8 cellular contexts compared by ENCODE assay signal in the genomic region with DNA sequence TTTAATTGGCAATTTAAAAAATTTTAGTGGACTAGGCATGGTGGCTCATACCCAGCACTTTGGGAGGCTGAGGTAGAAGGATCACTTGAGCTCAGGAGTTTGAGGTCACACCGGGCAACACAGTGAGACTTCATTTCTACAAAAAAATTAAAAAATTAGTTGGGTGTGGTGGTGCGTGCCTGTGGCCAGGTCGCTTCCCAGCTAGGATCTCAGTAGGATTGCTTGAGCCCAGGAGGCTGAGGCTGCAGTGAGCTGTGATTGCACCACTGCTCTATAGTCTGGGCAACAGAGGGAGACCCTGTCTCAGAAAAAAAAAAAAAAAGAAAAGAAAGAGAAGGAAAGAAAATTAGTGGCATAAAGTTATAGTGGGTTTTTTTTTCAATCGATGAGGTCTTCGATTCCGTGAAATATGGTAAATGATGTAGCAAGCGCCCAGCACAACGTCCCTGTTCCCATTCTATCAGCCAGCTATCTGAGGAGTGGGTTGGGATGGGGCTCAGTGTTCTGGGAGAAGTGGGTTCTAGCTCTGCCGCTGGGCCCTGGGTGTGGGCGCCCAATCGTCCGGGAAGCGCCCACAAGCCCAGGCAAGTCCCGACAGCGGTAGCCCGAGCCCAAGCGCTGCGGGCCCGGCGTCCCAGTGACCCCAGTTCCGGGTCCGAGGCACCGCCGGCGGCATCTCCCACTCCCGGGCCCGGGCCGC. TPM values are rescaled to one million over a fixed set of nuclear protein-coding genes. Genes with fewer than 3 reads are reported as not detected.
DNase-seq lines count a peak whose midpoint lies in the region; ATAC-seq and TF ChIP-seq lines count a peak whose summit lies in the region.
"Had no signal": no experiment of that assay in that cellular context is flagged by ENCODE, and none has a peak within 500 bp of the region (broad histone marks: within the 10 kb centered on the region; RNA-seq: fewer than 3 reads in every experiment).

No MANE protein-coding gene starts in this region.

- H4K8ac ChIP-seq in mesenchymal stem cell (ENCODE audit: low read length): peak overlapping the region; percentile 92

- intact Hi-C loops in CD4-positive, alpha-beta T cell (cut with DNase I, micrococcal nuclease): no loop called here
- intact Hi-C loops in activated T-helper 2 cell treated with anti-CD3 and anti-CD28 coated beads, Interferon-gamma antibody, Interleukin-2, Interleukin-4, amounts not matched to agents 10 μg/mL and 5 μg/mL and 100 μg/mL, durations not matched to agents 14 hours and 24 hours and 36 hours (cut with micrococcal nuclease): no loop called here
- intact Hi-C loops in body of pancreas (cut with DNase I): no loop called here

- H2BK12ac ChIP-seq in mesenchymal stem cell (ENCODE audit: low read length in 2 of 2): peak overlapping the region; percentile 28 to 80

- H3K27me3 ChIP-seq in CD4-positive, alpha-beta T cell (ENCODE audit: control insufficient read depth, insufficient read depth, low read length): peaks cover 12% of the 10 kb centered on the region
- H3K27me3 ChIP-seq in mesenchymal stem cell (ENCODE audit: control insufficient read depth in 1 of 2, insufficient read depth in 1 of 2, low read length in 2 of 2) (no peaks in the 10 kb centered on the region), body of pancreas (peaks cover 0 to 11% of the 10 kb centered on the region in 2 donors)

- peak overlapping the region; percentile 80 for H3K4ac ChIP-seq in mesenchymal stem cell (ENCODE audit: low read depth in 1 of 2, low read length in 2 of 2)

- peak overlapping the region; percentile 92 for H3K4me2 ChIP-seq in mesenchymal stem cell (ENCODE audit: low read length, poor library complexity, severe bottlenecking)

- peak overlapping the region; percentile 78 to 95 for H3K18ac ChIP-seq in mesenchymal stem cell (ENCODE audit: low read depth in 1 of 2, low read length in 2 of 2)

- H2AFZ ChIP-seq in mesenchymal stem cell (ENCODE audit: low read depth, low read length): no peak overlapping the region

- peaks cover 44% of the 10 kb centered on the region for H3K4me1 ChIP-seq in mesenchymal stem cell (ENCODE audit: control insufficient read depth, insufficient read depth, low read depth, low read length)
- H3K4me1 ChIP-seq in body of pancreas: peaks cover 14% of the 10 kb centered on the region

- H4K91ac ChIP-seq in mesenchymal stem cell (ENCODE audit: low read length): peak overlapping the region; percentile 83

- peak overlapping the region; percentile 70 for H2BK15ac ChIP-seq in mesenchymal stem cell (ENCODE audit: low read depth, poor library complexity, severe bottlenecking)

- TF ChIP-seq POLR2A in body of pancreas (IDR thresholded peaks at IDR 0.05): no peak

- peak overlapping the region; percentile 39 for H3K27ac Mint-ChIP-seq in CD4-positive, alpha-beta T cell
- H3K27ac Mint-ChIP-seq in activated T-helper 2 cell treated with anti-CD3 and anti-CD28 coated beads, Interferon-gamma antibody, Interleukin-2, Interleukin-4, amounts not matched to agents 10 μg/mL and 5 μg/mL and 100 μg/mL, durations not matched to agents 14 hours and 24 hours and 36 hours: peak overlapping the region; percentile 71

- no peaks in the 10 kb centered on the region for H3K36me3 Mint-ChIP-seq in CD4-positive, alpha-beta T cell (ENCODE audit: low read depth)
- peaks cover 36% of the 10 kb centered on the region for H3K36me3 Mint-ChIP-seq in activated T-helper 2 cell treated with anti-CD3 and anti-CD28 coated beads, Interferon-gamma antibody, Interleukin-2, Interleukin-4, amounts not matched to agents 10 μg/mL and 5 μg/mL and 100 μg/mL, durations not matched to agents 14 hours and 24 hours and 36 hours (ENCODE audit: low read depth)

- no peak overlapping the region for H3K27ac ChIP-seq in CD4-positive, alpha-beta T cell (ENCODE audit: low read depth, low read length)
- H3K27ac ChIP-seq in mesenchymal stem cell (ENCODE audit: low read length, poor library complexity, severe bottlenecking): peak overlapping the region; percentile 90
- no peak overlapping the region for H3K27ac ChIP-seq in body of pancreas

- H3K79me1 ChIP-seq in mesenchymal stem cell (replicated peaks; ENCODE audit: low read length, poor library complexity, severe bottlenecking): peaks cover 2% of the 10 kb centered on the region

- POLR2A ChIA-PET in CD4-positive, alpha-beta T cell (lab: Charles Lee): interaction anchor here (0.5 to 5.3 kb wide), 6 partner anchors 9 to 303 kb away, joined by 3 to 80 read pairs (median 4); a partner anchor contains a TSS

- peak overlapping the region; percentile 95 for H2BK5ac ChIP-seq in mesenchymal stem cell (ENCODE audit: low read depth, low read length, poor library complexity, severe bottlenecking)

- peaks cover 12% of the 10 kb centered on the region for H3K4me1 Mint-ChIP-seq in CD4-positive, alpha-beta T cell (ENCODE audit: low read depth)
- H3K4me1 Mint-ChIP-seq in activated T-helper 2 cell treated with anti-CD3 and anti-CD28 coated beads, Interferon-gamma antibody, Interleukin-2, Interleukin-4, amounts not matched to agents 10 μg/mL and 5 μg/mL and 100 μg/mL, durations not matched to agents 14 hours and 24 hours and 36 hours (ENCODE audit: low read depth): peaks cover 41% of the 10 kb centered on the region

- 8% methylated on average over 23 of the region's 28 CpGs for WGBS in mesenchymal stem cell
- 52 to 65% methylated on average over 10 to 16 of the region's 28 CpGs for WGBS in body of pancreas, 2 donors

- H2AK5ac ChIP-seq in mesenchymal stem cell (ENCODE audit: low read length, severe bottlenecking): peak overlapping the region; percentile 11

- H3K23ac ChIP-seq in mesenchymal stem cell (ENCODE audit: low read length in 2 of 2): no peak overlapping the region

- DNase-seq in CD4-positive, alpha-beta T cell: no peak
- no peak for DNase-seq in activated T-helper 2 cell treated with anti-CD3 and anti-CD28 coated beads, Interferon-gamma antibody, Interleukin-2, Interleukin-4, amounts not matched to agents 10 μg/mL and 5 μg/mL and 100 μg/mL, durations not matched to agents 14 hours and 24 hours and 36 hours (ENCODE audit: low spot score)
- DNase-seq in mesenchymal stem cell (no peak), body of pancreas (no peak), NCI-H2196 treated with DMSO at 0.1 percent for 48 hours (lab: John Stamatoyannopoulos, UW; ENCODE audit: unreplicated experiment) (no peak), NCI-H1436 (lab: John Stamatoyannopoulos, UW) (no peak)
- DNase-seq: hippocampal formation, NCI-H446 had no signal

- H3K9me3 Mint-ChIP-seq in CD4-positive, alpha-beta T cell: no peaks in the 10 kb centered on the region
- H3K9me3 Mint-ChIP-seq in activated T-helper 2 cell treated with anti-CD3 and anti-CD28 coated beads, Interferon-gamma antibody, Interleukin-2, Interleukin-4, amounts not matched to agents 10 μg/mL and 5 μg/mL and 100 μg/mL, durations not matched to agents 14 hours and 24 hours and 36 hours: no peaks in the 10 kb centered on the region

- H3K27me3 Mint-ChIP-seq in CD4-positive, alpha-beta T cell: peaks cover 14% of the 10 kb centered on the region
- no peaks in the 10 kb centered on the region for H3K27me3 Mint-ChIP-seq in activated T-helper 2 cell treated with anti-CD3 and anti-CD28 coated beads, Interferon-gamma antibody, Interleukin-2, Interleukin-4, amounts not matched to agents 10 μg/mL and 5 μg/mL and 100 μg/mL, durations not matched to agents 14 hours and 24 hours and 36 hours (ENCODE audit: low read depth)

- ATAC-seq in CD4-positive, alpha-beta T cell (ENCODE audit: poor library complexity): no peak
- no peak for ATAC-seq in body of pancreas

- TF ChIP-seq CTCF in CD4-positive, alpha-beta T cell (IDR thresholded peaks at IDR 0.05): no peak
- TF ChIP-seq CTCF in body of pancreas (IDR thresholded peaks at IDR 0.05): no peak

- CTCF ChIA-PET in CD4-positive, alpha-beta T cell (lab: Charles Lee): interaction anchor here (0.7 to 3.9 kb wide), 5 partner anchors 9 to 426 kb away, joined by 3 to 37 read pairs (median 3); a partner anchor contains a TSS

- peak overlapping the region; percentile 100 for H3K9ac ChIP-seq in mesenchymal stem cell (ENCODE audit: low read length)

- peak overlapping the region; percentile 62 for H3K4me3 Mint-ChIP-seq in CD4-positive, alpha-beta T cell
- H3K4me3 Mint-ChIP-seq in activated T-helper 2 cell treated with anti-CD3 and anti-CD28 coated beads, Interferon-gamma antibody, Interleukin-2, Interleukin-4, amounts not matched to agents 10 μg/mL and 5 μg/mL and 100 μg/mL, durations not matched to agents 14 hours and 24 hours and 36 hours (ENCODE audit: low read depth): peak overlapping the region; percentile 82

- peak overlapping the region; percentile 64 for H2BK120ac ChIP-seq in mesenchymal stem cell (ENCODE audit: low read depth, low read length)

- H3K9me3 ChIP-seq in CD4-positive, alpha-beta T cell (ENCODE audit: control insufficient read depth, low read length): no peaks in the 10 kb centered on the region
- H3K9me3 ChIP-seq in mesenchymal stem cell (ENCODE audit: control insufficient read depth, low read length) (no peaks in the 10 kb centered on the region), body of pancreas (no peaks in the 10 kb centered on the region)

- peak overlapping the region in 1 of 2 experiments; percentile 1 for H3K14ac ChIP-seq in mesenchymal stem cell (ENCODE audit: low read length in 2 of 2)

- H3K36me3 ChIP-seq in mesenchymal stem cell (ENCODE audit: control insufficient read depth in 1 of 2, insufficient read depth in 2 of 2, low read depth in 1 of 2, low read length in 2 of 2) (peaks cover 29 to 38% of the 10 kb centered on the region in 2 experiments), body of pancreas (replicated peaks in 1 of 2; ENCODE audit: insufficient read depth in 1 of 2, low read depth in 2 of 2) (no peaks in the 10 kb centered on the region)

- H3K4me3 ChIP-seq in mesenchymal stem cell (ENCODE audit: insufficient read depth in 1 of 2, low read depth in 1 of 2, low read length in 2 of 2): peak overlapping the region; percentile 80 to 98
- H3K4me3 ChIP-seq in body of pancreas: no peak overlapping the region

RNA-seq across cellular contexts. Expression of a gene that starts 1.4 kb away (rescaled TPM):
- total RNA-seq in CD4-positive, alpha-beta T cell: 1 to 10 TPM; 1.8 to 2.2 TPM
- total RNA-seq in activated T-helper 2 cell treated with anti-CD3 and anti-CD28 coated beads, Interferon-gamma antibody, Interleukin-2, Interleukin-4, amounts not matched to agents 10 μg/mL and 5 μg/mL and 100 μg/mL, durations not matched to agents 14 hours and 24 hours and 36 hours: 24.0 and 25.9 TPM in 2 replicates
- 40.2 TPM for polyA plus RNA-seq in mesenchymal stem cell (2013, experiment 1 of 2)
- 38.9 TPM for polyA plus RNA-seq in mesenchymal stem cell (2013, experiment 2 of 2)
- 10 to 100 TPM in 1 of 2 donors, under 1 TPM in 1; 0.52 to 17.8 TPM for total RNA-seq in body of pancreas

RNA-seq across cellular contexts. Expression of a gene that starts 8.3 kb away (rescaled TPM):
- 10 to 100 TPM; 23.1 to 25.8 TPM for total RNA-seq in CD4-positive, alpha-beta T cell
- total RNA-seq in activated T-helper 2 cell treated with anti-CD3 and anti-CD28 coated beads, Interferon-gamma antibody, Interleukin-2, Interleukin-4, amounts not matched to agents 10 μg/mL and 5 μg/mL and 100 μg/mL, durations not matched to agents 14 hours and 24 hours and 36 hours: 53.2 and 55.2 TPM in 2 replicates
- 16.4 TPM for polyA plus RNA-seq in mesenchymal stem cell (2013, experiment 1 of 2)
- polyA plus RNA-seq in mesenchymal stem cell (2013, experiment 2 of 2): 16.3 TPM
- 10 to 100 TPM; 49.8 to 54.5 TPM for total RNA-seq in body of pancreas

RNA-seq across cellular contexts. Expression of a gene that starts 10.5 kb away (rescaled TPM):
- 10 to 100 TPM; 19.1 to 19.9 TPM for total RNA-seq in CD4-positive, alpha-beta T cell
- 95.4 and 99.8 TPM in 2 replicates for total RNA-seq in activated T-helper 2 cell treated with anti-CD3 and anti-CD28 coated beads, Interferon-gamma antibody, Interleukin-2, Interleukin-4, amounts not matched to agents 10 μg/mL and 5 μg/mL and 100 μg/mL, durations not matched to agents 14 hours and 24 hours and 36 hours
- 105 TPM for polyA plus RNA-seq in mesenchymal stem cell (2013, experiment 1 of 2)
- 106 TPM for polyA plus RNA-seq in mesenchymal stem cell (2013, experiment 2 of 2)
- total RNA-seq in body of pancreas: 10 to 100 TPM; 40.2 to 49.5 TPM

RNA-seq across cellular contexts. Expression of a gene that starts 19.2 kb away (rescaled TPM):
- total RNA-seq in CD4-positive, alpha-beta T cell: 10 to 100 TPM; 20.6 to 21.6 TPM
- total RNA-seq in activated T-helper 2 cell treated with anti-CD3 and anti-CD28 coated beads, Interferon-gamma antibody, Interleukin-2, Interleukin-4, amounts not matched to agents 10 μg/mL and 5 μg/mL and 100 μg/mL, durations not matched to agents 14 hours and 24 hours and 36 hours: 10.0 and 10.3 TPM in 2 replicates
- polyA plus RNA-seq in mesenchymal stem cell (2013, experiment 1 of 2): 0.11 TPM
- polyA plus RNA-seq in mesenchymal stem cell (2013, experiment 2 of 2): not detected
- under 1 TPM; 0.33 to 0.78 TPM for total RNA-seq in body of pancreas

RNA-seq across cellular contexts. Expression of a gene that starts 20.1 kb away (rescaled TPM):
- 10 to 100 TPM; 13.7 to 13.8 TPM for total RNA-seq in CD4-positive, alpha-beta T cell
- 23.7 and 23.8 TPM in 2 replicates for total RNA-seq in activated T-helper 2 cell treated with anti-CD3 and anti-CD28 coated beads, Interferon-gamma antibody, Interleukin-2, Interleukin-4, amounts not matched to agents 10 μg/mL and 5 μg/mL and 100 μg/mL, durations not matched to agents 14 hours and 24 hours and 36 hours
- polyA plus RNA-seq in mesenchymal stem cell (2013, experiment 1 of 2): 38.9 TPM
- polyA plus RNA-seq in mesenchymal stem cell (2013, experiment 2 of 2): 38.2 TPM
- 10 to 100 TPM; 10.4 to 17.8 TPM for total RNA-seq in body of pancreas

Comparison
In these comparisons a context has a peak if more than half of its experiments do, and no peak if none do; other contexts are left out.
1. H3K4me3 ChIP-seq: peak in mesenchymal stem cell (2 of 2); none in body of pancreas (0 of 2).